Comparison of ENCODE assay signal across 38 cellular contexts in genomic region chr10:66671562-66671961, GRCh38.
"Had no signal": no experiment of that assay in that cellular context is flagged by ENCODE, and none has a peak within 500 bp of the region (broad histone marks: within the 10 kb centered on the region; RNA-seq: fewer than 3 reads in every experiment).

No MANE protein-coding gene starts in this region.

- H3K4me1 ChIP-seq: adrenal gland had no signal

- ATAC-seq: activated naive CD4-positive, alpha-beta T cell treated with anti-CD3 and anti-CD28 coated beads, Interleukin-2, amount 50 U/mL, for 72 hours; activated T-cell treated with anti-CD3 and anti-CD28 coated beads, Interleukin-2, amount 50 U/mL, for 4 hours; Panc1; Right ventricle myocardium inferior; SK-N-SH treated with all-trans-retinoic acid at 6 μM for 48 hours had no signal

- H3K27me3 ChIP-seq: adrenal gland, cardiac muscle cell had no signal

- H3K27ac ChIP-seq: adrenal gland, cardiac muscle cell, VCaP had no signal

- H3K4me3 Mint-ChIP-seq: activated B cell treated with CpG ODN at 0.5 μM for 24 hours; activated CD4-positive, alpha-beta memory T cell treated with anti-CD3 and anti-CD28 coated beads for 36 hours; activated naive CD4-positive, alpha-beta T cell treated with anti-CD3 and anti-CD28 coated beads for 36 hours; activated T-cell treated with anti-CD3 and anti-CD28 coated beads, Interleukin-2, amount 50 U/mL, for 4 hours; activated T-helper 1 cell treated with anti-CD3 and anti-CD28 coated beads, Interleukin-12 subunit alpha, Interleukin-12 subunit beta, Interleukin-2, Interleukin-4 antibody, amounts not matched to agents 30 ng/mL and 10 ng/mL and 1 ng/mL, durations not matched to agents 14 hours and 24 hours and 36 hours; brain; central memory CD8-positive, alpha-beta T cell had no signal

- DNase-seq: activated B cell treated with CpG ODN at 0.5 μM for 24 hours; activated CD4-positive, alpha-beta memory T cell treated with anti-CD3 and anti-CD28 coated beads for 36 hours; activated CD4-positive, alpha-beta T cell treated with anti-CD3 and anti-CD28 coated beads for 4 hours; activated CD4-positive, alpha-beta T cell treated with anti-CD3 and anti-CD28 coated beads, Interleukin-2, amount 50 U/mL, for 1 hour; activated CD4-positive, CD25-positive, alpha-beta regulatory T cell treated with anti-CD3 and anti-CD28 coated beads, Interleukin-2, amount 50 U/mL, for 72 hours; activated CD8-positive, alpha-beta memory T cell treated with anti-CD3 and anti-CD28 coated beads, Interleukin-2, amount 50 U/mL, for 4 hours; activated gamma-delta T cell treated with Interleukin-2 at 50 U/mL for 16 hours; activated naive CD4-positive, alpha-beta T cell treated with anti-CD3 and anti-CD28 coated beads for 36 hours; activated T-cell treated with anti-CD3 and anti-CD28 coated beads for 4 hours; activated T-cell treated with anti-CD3 and anti-CD28 coated beads, Interleukin-2, amount 50 U/mL, for 4 hours; adrenal gland; Karpas-422; KBM-7; MG63; NCI-H1048; NCI-H1105 treated with DMSO at 0.1 percent for 48 hours; NCI-H1436; NCI-H1694; NCI-H2029; NCI-H510A; NCI-H526; NCI-H748 treated with DMSO at 0.1 percent for 48 hours; NK-92 treated with Interleukin-12 subunit alpha and Interleukin-12 subunit beta, amount 100 ng/mL, for 24 hours; OCI-M1; RPMI8226; SIG-M5; T-helper 1 cell; T-helper 2 cell; T-helper 9 cell had no signal

- H3K36me3 Mint-ChIP-seq: activated CD4-positive, alpha-beta memory T cell treated with anti-CD3 and anti-CD28 coated beads for 36 hours; activated naive CD4-positive, alpha-beta T cell treated with anti-CD3 and anti-CD28 coated beads, Interleukin-2, amount 50 U/mL, for 72 hours; brain had no signal

- H3K9me3 Mint-ChIP-seq: activated B cell treated with CpG ODN at 0.5 μM for 24 hours; activated naive CD4-positive, alpha-beta T cell treated with anti-CD3 and anti-CD28 coated beads for 36 hours; activated T-helper 1 cell treated with anti-CD3 and anti-CD28 coated beads, Interleukin-12 subunit alpha, Interleukin-12 subunit beta, Interleukin-2, Interleukin-4 antibody, amounts not matched to agents 30 ng/mL and 10 ng/mL and 1 ng/mL, durations not matched to agents 14 hours and 24 hours and 36 hours; brain had no signal

- H3K27me3 Mint-ChIP-seq: activated B cell treated with CpG ODN at 0.5 μM for 24 hours; activated CD4-positive, alpha-beta memory T cell treated with anti-CD3 and anti-CD28 coated beads for 36 hours; brain; central memory CD8-positive, alpha-beta T cell had no signal

- H3K4me1 Mint-ChIP-seq: activated B cell treated with CpG ODN at 0.5 μM for 24 hours; central memory CD8-positive, alpha-beta T cell had no signal

- H3K9me3 ChIP-seq: adrenal gland, MG63 had no signal

- H3K36me3 ChIP-seq: adrenal gland, cardiac muscle cell, MG63 had no signal

- H3K27ac Mint-ChIP-seq: activated B cell treated with CpG ODN at 0.5 μM for 24 hours; activated CD4-positive, alpha-beta memory T cell treated with anti-CD3 and anti-CD28 coated beads for 36 hours; activated naive CD4-positive, alpha-beta T cell treated with anti-CD3 and anti-CD28 coated beads for 36 hours; activated naive CD4-positive, alpha-beta T cell treated with anti-CD3 and anti-CD28 coated beads, Interleukin-2, amount 50 U/mL, for 72 hours; activated T-helper 1 cell treated with anti-CD3 and anti-CD28 coated beads, Interleukin-12 subunit alpha, Interleukin-12 subunit beta, Interleukin-2, Interleukin-4 antibody, amounts not matched to agents 30 ng/mL and 10 ng/mL and 1 ng/mL, durations not matched to agents 14 hours and 24 hours and 36 hours; brain had no signal

- H3K4me3 ChIP-seq: adrenal gland, cardiac muscle cell, MG63 had no signal
